Comparison of ENCODE assay signal across 14 cellular contexts in the genomic region with DNA sequence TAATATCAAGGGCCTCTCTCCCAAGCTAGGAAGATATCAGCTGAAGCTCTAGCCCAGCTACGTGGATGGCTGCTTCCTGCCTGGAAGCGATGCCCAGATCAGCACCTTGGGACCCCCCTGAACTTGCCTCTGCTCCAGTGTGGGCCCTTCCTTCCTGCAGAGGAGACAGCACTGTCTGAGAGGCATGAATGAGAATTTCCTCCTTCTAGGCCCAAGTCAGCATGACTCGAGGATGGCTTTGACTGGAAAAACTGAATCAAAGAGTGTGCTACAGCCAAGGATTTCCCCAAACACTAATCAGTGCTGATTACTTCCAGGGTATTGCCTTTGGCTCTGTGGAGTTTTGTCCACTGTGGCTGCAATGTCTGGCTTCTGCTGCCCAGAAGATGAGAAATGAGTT. TPM values are rescaled to one million over a fixed set of nuclear protein-coding genes. Genes with fewer than 3 reads are reported as not detected.
A peak's percentile ranks its signal among the peaks of the same experiment; 100 is the strongest.
DNase-seq lines count a peak whose midpoint lies in the region; ATAC-seq, FAIRE-seq and TF ChIP-seq lines count a peak whose summit lies in the region.
"Had no signal": no experiment of that assay in that cellular context is flagged by ENCODE, and none has a peak within 500 bp of the region (broad histone marks: within the 10 kb centered on the region; RNA-seq: fewer than 3 reads in every experiment).

No MANE protein-coding gene starts in this region.

- TF ChIP-seq CTCF in heart right ventricle (IDR thresholded peaks at IDR 0.05) (no peak), kidney (IDR thresholded peaks at IDR 0.05; ENCODE audit: borderline replicate concordance, extremely low read depth, insufficient read depth) (no peak)

- H3K27ac ChIP-seq in heart right ventricle (peak overlapping the region in 8 of 10 donors; percentile 8 to 77 (median 52)), skin epidermis (peak overlapping the region in 16 of 21 experiments; percentile 2 to 75 (median 40)), kidney (ENCODE audit: low read depth in 2 of 2, low read length in 2 of 2) (peak overlapping the region in 1 of 2 donors; percentile 16)
- H3K27ac ChIP-seq: HL-60 had no signal

- H3K9ac ChIP-seq in kidney (ENCODE audit: low read length in 2 of 2) = peak overlapping the region in 1 of 2 donors; percentile 14

- no peaks in the 10 kb centered on the region for H3K9me3 Mint-ChIP-seq in activated naive CD8-positive, alpha-beta T cell (ENCODE audit: low read depth)
- H3K9me3 Mint-ChIP-seq: T-cell had no signal

- H3K9me3 ChIP-seq in heart right ventricle (no peaks in the 10 kb centered on the region), kidney (ENCODE audit: control insufficient read depth in 1 of 2, low read length in 2 of 2) (no peaks in the 10 kb centered on the region)

- DNase-seq in GM03348 (ENCODE audit: low spot score) = peak; percentile 27
- peak in 1 of 2 donors; percentile 44 for DNase-seq in heart right ventricle
- no peak for DNase-seq in islet precursor cell
- no peak for DNase-seq in kidney
- DNase-seq: DMS 273 treated with DMSO at 0.1 percent for 48 hours, hypothalamus, NCI-H1092, NCI-H82, T-cell had no signal

- H3K4me1 ChIP-seq in heart right ventricle (peaks cover 6 to 86% (median 67%) of the 10 kb centered on the region in 9 donors), kidney (ENCODE audit: control insufficient read depth in 1 of 2, insufficient read depth in 1 of 2, low read depth in 1 of 2, low read length in 2 of 2) (peaks cover 38 to 42% of the 10 kb centered on the region in 2 donors)

- H3K36me3 Mint-ChIP-seq in activated naive CD8-positive, alpha-beta T cell = peaks cover 6% of the 10 kb centered on the region

- peak overlapping the region; percentile 66 for H3K27ac Mint-ChIP-seq in activated naive CD8-positive, alpha-beta T cell

- H3K27me3 ChIP-seq in heart right ventricle = no peaks in the 10 kb centered on the region

- H3K36me3 ChIP-seq in heart right ventricle (no peaks in the 10 kb centered on the region), kidney (ENCODE audit: control insufficient read depth in 1 of 2, insufficient read depth in 2 of 2, low read length in 2 of 2) (no peaks in the 10 kb centered on the region)

- no peak for FAIRE-seq in kidney (lab: Jason Lieb, UNC)

- H3K27me3 Mint-ChIP-seq in activated naive CD8-positive, alpha-beta T cell = no peaks in the 10 kb centered on the region
- H3K27me3 Mint-ChIP-seq: T-cell had no signal

- H3K4me1 Mint-ChIP-seq in activated naive CD8-positive, alpha-beta T cell (ENCODE audit: low read depth) = peaks cover 70% of the 10 kb centered on the region

- no peak overlapping the region for H3K4me3 ChIP-seq in heart right ventricle
- H3K4me3 ChIP-seq in skin epidermis = no peak overlapping the region
- H3K4me3 ChIP-seq in kidney (ENCODE audit: low read length in 2 of 2) = no peak overlapping the region

- intact Hi-C loops in heart right ventricle (cut with DNase I) (loop anchor here in 2 of 10 donors (5.0 kb wide), 1 partner anchor 32 kb away; no protein-coding TSS in a partner anchor), kidney (cut with DNase I) (no loop called here)

- 40 to 48% methylated on average over 3 of the region's 3 CpGs for WGBS in heart right ventricle, 2 donors

- ATAC-seq in heart right ventricle (peak in 7 of 8 donors; percentile 53 to 64 (median 57)), HG03520 (IDR thresholded peaks at IDR 0.05; ENCODE audit: unreplicated experiment) (no peak), GM19035 (IDR thresholded peaks at IDR 0.05; ENCODE audit: unreplicated experiment) (no peak)
- ATAC-seq: T-cell had no signal

- no peak overlapping the region for H3K4me3 Mint-ChIP-seq in activated naive CD8-positive, alpha-beta T cell
- H3K4me3 Mint-ChIP-seq: T-cell had no signal

RNA-seq across cellular contexts. Expression of gene FLNB, which starts 36.4 kb away (rescaled TPM):
- total RNA-seq in heart right ventricle (10 to 100 TPM; 27.4 to 61.8 (median 38.6) TPM), kidney (216 TPM)
- polyA plus RNA-seq in heart right ventricle (10 to 100 TPM; 35.0 to 65.3 TPM), kidney (ENCODE audit: insufficient read depth, low read depth, low replicate concordance) (115 TPM)

Comparison
In these comparisons a context has a peak if more than half of its experiments do, and no peak if none do; other contexts are left out.
1. ATAC-seq: peak in heart right ventricle (7 of 8); none in HG03520 (single experiment) and GM19035 (single experiment).